8 cellular contexts compared by ENCODE assay signal in the genomic region with DNA sequence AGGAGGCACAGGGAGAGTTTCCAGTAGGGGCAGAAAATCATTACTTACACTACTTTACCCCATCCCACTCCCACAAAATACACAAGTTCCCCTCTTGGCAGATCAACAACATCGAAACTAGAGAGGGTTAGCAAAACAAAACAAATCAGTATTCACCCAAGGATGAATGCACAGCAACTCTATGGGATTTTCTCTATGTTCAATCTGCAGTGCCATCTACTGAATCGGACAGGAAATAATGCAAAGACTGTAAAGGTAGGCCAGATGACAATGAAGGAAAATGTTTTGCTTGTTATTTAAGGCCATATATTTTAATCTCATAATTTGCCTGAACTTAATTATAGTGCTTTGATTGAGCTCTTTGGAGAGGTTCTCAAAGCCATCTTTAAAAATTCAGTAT. TPM values are rescaled to one million over a fixed set of nuclear protein-coding genes. Genes with fewer than 3 reads are reported as not detected.
DNase-seq lines count a peak whose midpoint lies in the region; ATAC-seq and TF ChIP-seq lines count a peak whose summit lies in the region.
"Not testable (repeated sequence)": the region's sequence is repeated elsewhere in the genome, so short reads cannot be mapped to it uniquely, and the experiment has no call there.

No MANE protein-coding gene starts in this region.

- not testable (repeated sequence) for H3K9me1 ChIP-seq in IMR-90 (ENCODE audit: insufficient read depth, low read length)

- H2AK9ac ChIP-seq in IMR-90 (replicated peaks; ENCODE audit: low read depth, low read length, poor library complexity) = not testable (repeated sequence)

- H3K4me3 ChIP-seq in IMR-90 (ENCODE audit: insufficient read depth, low read depth, low read length); OCI-LY7 (ENCODE audit: low read depth, low read length, poor library complexity, severe bottlenecking); fibroblast of the aortic adventitia (ENCODE audit: low read depth, low read length): not testable (repeated sequence)

- not testable (repeated sequence) for TF ChIP-seq RAD21 in IMR-90 (IDR thresholded peaks at IDR 0.05; ENCODE audit: low read length)

- not testable (repeated sequence) for H3K9me2 ChIP-seq in OCI-LY7 (ENCODE audit: insufficient read depth, low read length)

- not testable (repeated sequence) for H4K8ac ChIP-seq in IMR-90 (ENCODE audit: low read depth in 2 of 2, low read length in 2 of 2)

- H3K4ac ChIP-seq in IMR-90 (ENCODE audit: low read depth, low read length) = not testable (repeated sequence)

- not testable (repeated sequence) for H2AFZ ChIP-seq in IMR-90 (replicated peaks; ENCODE audit: low read length, poor library complexity); OCI-LY7 (ENCODE audit: low read length)

- CTCF ChIA-PET in IMR-90 (lab: Yijun Ruan, JAX); OCI-LY7 (lab: Charles Lee; ENCODE audit: unreplicated experiment): not testable (repeated sequence)

- not testable (repeated sequence) for H3K27me3 Mint-ChIP-seq in chondrocyte (ENCODE audit: low read depth)

- not testable (repeated sequence) for H4K91ac ChIP-seq in IMR-90 (ENCODE audit: insufficient read depth, low read depth, low read length)

- not testable (repeated sequence) for H3K23ac ChIP-seq in IMR-90 (ENCODE audit: low read depth, low read length)

- not testable (repeated sequence) for H2AK5ac ChIP-seq in IMR-90 (ENCODE audit: low read depth, low read length)

- not testable (repeated sequence) for H3K27ac Mint-ChIP-seq in chondrocyte (ENCODE audit: unreplicated experiment)

- H2BK5ac ChIP-seq in IMR-90 (ENCODE audit: low read depth, low read length, poor library complexity, severe bottlenecking) = not testable (repeated sequence)

- H4K20me1 ChIP-seq in IMR-90 (ENCODE audit: insufficient read depth, low read length); OCI-LY7 (ENCODE audit: insufficient read depth, low read length): not testable (repeated sequence)

- H3K36me3 Mint-ChIP-seq in chondrocyte (ENCODE audit: low read depth) = not testable (repeated sequence)

- not testable (repeated sequence) for H3K27me3 ChIP-seq in IMR-90 (ENCODE audit: control insufficient read depth, insufficient read depth, low read length)

- H3K56ac ChIP-seq in IMR-90 (ENCODE audit: extremely low read depth, insufficient read depth, low read length) = not testable (repeated sequence)

- intact Hi-C loops in IMR-90 (cut with micrococcal nuclease); OCI-LY7 (cut with micrococcal nuclease; ENCODE audit: unreplicated experiment): not testable (repeated sequence)

- H3K79me2 ChIP-seq in OCI-LY7 (ENCODE audit: insufficient read depth, low read depth, low read length) = not testable (repeated sequence)

- not testable (repeated sequence) for H3K9me3 ChIP-seq in IMR-90 (ENCODE audit: control insufficient read depth, insufficient read depth, low read length); OCI-LY7 (ENCODE audit: low read length)

- not testable (repeated sequence) for H3K14ac ChIP-seq in IMR-90 (replicated peaks; ENCODE audit: low read depth, low read length)

- H3K4me1 Mint-ChIP-seq in chondrocyte (ENCODE audit: low read depth) = not testable (repeated sequence)

- DNase-seq in DMS53 (lab: John Stamatoyannopoulos, UW) = peak; percentile 10
- DNase-seq in IMR-90; chondrocyte (ENCODE audit: low spot score): not testable (repeated sequence)
- peak; percentile 10 for DNase-seq in OCI-LY7 (ENCODE audit: low spot score)
- peak; percentile 2 for DNase-seq in astrocyte of the hippocampus (ENCODE audit: low read depth, low spot score)
- peak; percentile 17 for DNase-seq in fibroblast of the aortic adventitia (ENCODE audit: low read depth)
- DNase-seq in midbrain (lab: John Stamatoyannopoulos, UW) = peak; percentile 0

- not testable (repeated sequence) for H3K79me1 ChIP-seq in IMR-90 (ENCODE audit: low read depth in 1 of 2, low read length in 2 of 2)

- not testable (repeated sequence) for H2BK15ac ChIP-seq in IMR-90 (ENCODE audit: low read depth, low read length)

- H2BK20ac ChIP-seq in IMR-90 (ENCODE audit: low read depth, low read length) = not testable (repeated sequence)

- not testable (repeated sequence) for H3K9ac ChIP-seq in IMR-90 (ENCODE audit: low read depth, low read length)

- H2BK120ac ChIP-seq in IMR-90 (ENCODE audit: low read depth, low read length) = not testable (repeated sequence)

- not testable (repeated sequence) for H3K4me2 ChIP-seq in IMR-90 (ENCODE audit: low read depth, low read length); OCI-LY7 (ENCODE audit: low read length)

- in situ Hi-C loops in IMR-90 (cut with MboI; ENCODE audit: low sequenced_read_pairs) = not testable (repeated sequence)

- H3K27ac ChIP-seq in IMR-90 (ENCODE audit: insufficient read depth, low read length); OCI-LY7 (ENCODE audit: low read depth, low read length, poor library complexity, severe bottlenecking): not testable (repeated sequence)

- not testable (repeated sequence) for H3K4me3 Mint-ChIP-seq in chondrocyte (ENCODE audit: unreplicated experiment)

- POLR2A ChIA-PET in IMR-90 (lab: Charles Lee; ENCODE audit: unreplicated experiment); OCI-LY7 (lab: Charles Lee): not testable (repeated sequence)

- not testable (repeated sequence) for H3K9me3 Mint-ChIP-seq in chondrocyte (ENCODE audit: low read depth)

- not testable (repeated sequence) for H3K18ac ChIP-seq in IMR-90 (ENCODE audit: low read depth, low read length)

- TF ChIP-seq CTCF in IMR-90 (conservative IDR thresholded peaks at IDR 0.05; ENCODE audit: low read depth, low read length); fibroblast of the aortic adventitia (IDR thresholded peaks at IDR 0.05; ENCODE audit: insufficient read depth, low read length): not testable (repeated sequence)
- TF ChIP-seq CTCF in OCI-LY7 (conservative IDR thresholded peaks at IDR 0.05; ENCODE audit: low read length) (peak; percentile 38; the same call in 1 of the 2 replicates), chondrocyte (IDR thresholded peaks at IDR 0.05) (peak; percentile 53)

- dilution Hi-C loops in IMR-90 (cut with HindIII; ENCODE audit: low sequenced_read_pairs, unreplicated experiment) = not testable (repeated sequence)

- ATAC-seq in GM18909 (IDR thresholded peaks at IDR 0.05; ENCODE audit: poor library complexity, unreplicated experiment) = peak; percentile 52
- ATAC-seq in IMR-90 (ENCODE audit: low read depth) = peak; percentile 67

- not testable (repeated sequence) for H4K5ac ChIP-seq in IMR-90 (ENCODE audit: low read depth, low read length)

- not testable (repeated sequence) for H3K36me3 ChIP-seq in IMR-90 (ENCODE audit: control insufficient read depth, insufficient read depth, low read length); OCI-LY7 (ENCODE audit: insufficient read depth, low read length)

- not testable (repeated sequence) for BruUV-seq in IMR-90 (replicated peaks; lab: Mats Ljungman, UMichigan); OCI-LY7 (replicated peaks; lab: Mats Ljungman, UMichigan)

- WGBS in IMR-90 (ENCODE audit: extremely low coverage in 2 of 2, insufficient read length in 1 of 2), 2 experiments = no CpG with 5 or more reads among the region's 2 CpGs

- not testable (repeated sequence) for H3K4me1 ChIP-seq in IMR-90 (ENCODE audit: control insufficient read depth, insufficient read depth, low read length); OCI-LY7 (ENCODE audit: insufficient read depth, low read length, poor library complexity, severe bottlenecking)

- not testable (repeated sequence) for TF ChIP-seq POLR2A in IMR-90 (IDR thresholded peaks at IDR 0.05; ENCODE audit: low read depth, low read length)

RNA-seq across cellular contexts. Expression of a gene that starts 35.1 kb away (rescaled TPM):
- total RNA-seq in IMR-90 (2012; rRNA removed) (4.4 and 5.0 TPM in 2 replicates), OCI-LY7 (2022) (0.34 and 0.35 TPM in 2 replicates), chondrocyte (2.1 to 3.9 TPM (median 3.0 TPM) in 3 replicates), fibroblast of the aortic adventitia (ENCODE audit: low replicate concordance) (2.3 and 5.7 TPM in 2 replicates)
- polyA plus RNA-seq in IMR-90 (2012; rRNA removed) = 2.7 and 3.7 TPM in 2 replicates
- 0.70 and 0.77 TPM in 2 replicates for polyA plus RNA-seq in IMR-90 (2012; cell fraction: cytosol; rRNA removed)
- 0.48 and 3.0 TPM in 2 replicates for polyA plus RNA-seq in IMR-90 (2012; cell fraction: nucleus; rRNA removed; ENCODE audit: low replicate concordance)
- total RNA-seq in OCI-LY7 (2014; rRNA removed; shearing (Covaris generic)) = 0.13 TPM in 1 of 2 replicates, not detected in the other
